In the genomic region with DNA sequence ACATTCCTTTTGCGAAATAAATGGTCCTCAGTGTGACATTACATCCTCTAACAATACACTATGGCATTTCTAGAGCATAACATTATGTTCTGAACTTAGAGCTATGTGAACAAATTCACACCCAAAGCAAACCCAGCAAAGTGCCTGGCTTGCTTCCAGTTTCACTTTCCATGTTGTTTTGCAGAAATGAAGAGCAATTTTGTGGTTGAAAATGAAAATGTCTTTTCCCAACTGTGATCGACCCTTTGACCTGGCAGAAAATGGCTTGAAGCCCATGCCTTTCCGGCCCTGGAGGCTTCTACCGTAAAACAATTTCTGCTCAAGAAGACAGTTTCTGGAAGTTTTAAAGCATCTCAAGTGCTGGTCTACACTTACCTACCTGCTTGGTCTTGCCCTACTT, we compare ENCODE assay signal across 12 cellular contexts.
DNase-seq lines count a peak whose midpoint lies in the region; ATAC-seq, FAIRE-seq and TF ChIP-seq lines count a peak whose summit lies in the region.
"Had no signal": no experiment of that assay in that cellular context is flagged by ENCODE, and none has a peak within 500 bp of the region (broad histone marks: within the 10 kb centered on the region; RNA-seq: fewer than 3 reads in every experiment).

No MANE protein-coding gene starts in this region.

- H3K36me3 ChIP-seq in liver (ENCODE audit: control insufficient read depth in 4 of 4, insufficient read depth in 3 of 4, low read depth in 1 of 4, low read length in 3 of 4) = no peaks in the 10 kb centered on the region
- no peaks in the 10 kb centered on the region for H3K36me3 ChIP-seq in HepG2 (replicated peaks in 1 of 2; ENCODE audit: control insufficient read depth in 1 of 2, insufficient read depth in 2 of 2, low read length in 2 of 2)
- peaks cover 14% of the 10 kb centered on the region for H3K36me3 ChIP-seq in endodermal cell (ENCODE audit: control insufficient read depth, insufficient read depth, low read length)
- no peaks in the 10 kb centered on the region for H3K36me3 ChIP-seq in sigmoid colon

- no peak for TF ChIP-seq POLR2A in HepG2 (IDR thresholded peaks at IDR 0.05; ENCODE audit: insufficient read depth in 1 of 2, low read depth in 2 of 2, low read length in 2 of 2)
- no peak for TF ChIP-seq POLR2A in sigmoid colon (IDR thresholded peaks at IDR 0.05)

- no peak overlapping the region for H3K4me2 ChIP-seq in HepG2 (ENCODE audit: low read depth, low read length)

- H2AFZ ChIP-seq in HepG2 (ENCODE audit: low read length) = no peak overlapping the region

- no peak for TF ChIP-seq EP300 in HepG2 (IDR thresholded peaks at IDR 0.05; ENCODE audit: low read depth in 2 of 2, low read length in 2 of 2)
- TF ChIP-seq EP300 in HepG2 (CRISPR knock-in tag; IDR thresholded peaks at IDR 0.05; ENCODE audit: borderline replicate concordance) = no peak
- no peak for TF ChIP-seq EP300 in sigmoid colon (IDR thresholded peaks at IDR 0.05)

- 54% methylated on average over 4 of the region's 4 CpGs for WGBS in liver
- 33% methylated on average over 4 of the region's 4 CpGs for WGBS in HepG2 (ENCODE audit: low lambda C conversion rate)
- 79 to 86% methylated on average over 4 of the region's 4 CpGs for WGBS in endodermal cell (ENCODE audit: insufficient coverage in 1 of 2, insufficient read length in 1 of 2), 2 experiments
- WGBS in sigmoid colon, 2 donors = 15 to 37% methylated on average over 4 of the region's 4 CpGs

- POLR2A ChIA-PET in HepG2 (lab: Yijun Ruan, JAX) = no interaction called here

- H3K9ac ChIP-seq in liver (ENCODE audit: low read depth in 1 of 2, low read length in 2 of 2) = no peak overlapping the region
- no peak overlapping the region for H3K9ac ChIP-seq in HepG2 (ENCODE audit: insufficient read depth, low read depth, low read length)
- H3K9ac ChIP-seq in endodermal cell (ENCODE audit: extremely low read depth, low read length, poor library complexity, severe bottlenecking) = no peak overlapping the region

- no TSS peak for BruUV-seq in HepG2 (replicated peaks; lab: Mats Ljungman, UMichigan)

- CTCF ChIA-PET in HepG2 (lab: Yijun Ruan, JAX; ENCODE audit: low intra/inter-chr PET ratio, low total read pairs) = no interaction called here

- no peak overlapping the region for H3K27ac ChIP-seq in liver (ENCODE audit: low read depth in 1 of 2, low read length in 2 of 2)
- no peak overlapping the region for H3K27ac ChIP-seq in HepG2 (ENCODE audit: extremely low read length, insufficient read depth, low read length)
- H3K27ac ChIP-seq in endodermal cell (ENCODE audit: low read depth, low read length) = no peak overlapping the region
- H3K27ac ChIP-seq in sigmoid colon = peak overlapping the region in 1 of 4 donors; percentile 59

- no peaks in the 10 kb centered on the region for H4K20me1 ChIP-seq in HepG2 (ENCODE audit: insufficient read depth, low read length)

- H3K4me1 ChIP-seq in liver (ENCODE audit: control insufficient read depth in 4 of 4, insufficient read depth in 4 of 4, low read length in 3 of 4) (no peaks in the 10 kb centered on the region), HepG2 (ENCODE audit: insufficient read depth, low read length) (no peaks in the 10 kb centered on the region), endodermal cell (ENCODE audit: control insufficient read depth, insufficient read depth, low read length) (no peaks in the 10 kb centered on the region), sigmoid colon (peaks cover 0 to 44% (median 31%) of the 10 kb centered on the region in 4 donors)

- no peaks in the 10 kb centered on the region for H3K79me2 ChIP-seq in HepG2 (ENCODE audit: insufficient read depth, low read length)

- H3K27me3 ChIP-seq in liver (ENCODE audit: control insufficient read depth in 4 of 4, insufficient read depth in 4 of 4, low read length in 3 of 4) (peaks cover 0 to 2% (median 0%) of the 10 kb centered on the region in 4 donors), HepG2 (ENCODE audit: control insufficient read depth in 1 of 2, insufficient read depth in 2 of 2, low read length in 2 of 2) (no peaks in the 10 kb centered on the region), endodermal cell (ENCODE audit: control insufficient read depth, insufficient read depth, low read length, poor library complexity, severe bottlenecking) (no peaks in the 10 kb centered on the region), sigmoid colon (no peaks in the 10 kb centered on the region)

- no peak for FAIRE-seq in HepG2 (lab: Jason Lieb, UNC)
- FAIRE-seq: bronchial epithelial cell, TTC549 had no signal

- TF ChIP-seq CTCF in liver (IDR thresholded peaks at IDR 0.05; ENCODE audit: low read depth, low read length, missing input control) (no peak), HepG2 (CRISPR knock-in tag; IDR thresholded peaks at IDR 0.05) (no peak), endodermal cell (conservative IDR thresholded peaks at IDR 0.05) (no peak), sigmoid colon (IDR thresholded peaks at IDR 0.05) (no peak)

- intact Hi-C loops in HepG2 (cut with micrococcal nuclease; ENCODE audit: unreplicated experiment) = no loop called here
- intact Hi-C loops in sigmoid colon (cut with DNase I) = no loop called here

- H3K9me3 Mint-ChIP-seq in endodermal cell = no peaks in the 10 kb centered on the region
- no peaks in the 10 kb centered on the region for H3K9me3 Mint-ChIP-seq in activated T-cell treated with anti-CD3 and anti-CD28 coated beads, Interleukin-2, amount 50 U/mL, for 4 hours

- H3K4me3 Mint-ChIP-seq in endodermal cell = no peak overlapping the region
- H3K4me3 Mint-ChIP-seq in activated T-cell treated with anti-CD3 and anti-CD28 coated beads, Interleukin-2, amount 50 U/mL, for 4 hours = no peak overlapping the region

- H3K9me3 ChIP-seq in liver (ENCODE audit: control insufficient read depth in 4 of 4, low read length in 3 of 4) = no peaks in the 10 kb centered on the region
- no peaks in the 10 kb centered on the region for H3K9me3 ChIP-seq in HepG2 (ENCODE audit: low read length)
- no peaks in the 10 kb centered on the region for H3K9me3 ChIP-seq in endodermal cell (ENCODE audit: control insufficient read depth, low read length)
- H3K9me3 ChIP-seq in sigmoid colon = no peaks in the 10 kb centered on the region

- H3K27me3 Mint-ChIP-seq in endodermal cell (ENCODE audit: insufficient read depth) = no peaks in the 10 kb centered on the region
- peaks cover 2% of the 10 kb centered on the region for H3K27me3 Mint-ChIP-seq in activated T-cell treated with anti-CD3 and anti-CD28 coated beads, Interleukin-2, amount 50 U/mL, for 4 hours (ENCODE audit: low read depth)

- no peak overlapping the region for H3K27ac Mint-ChIP-seq in endodermal cell

- in situ Hi-C loops in HepG2 (cut with HindIII; ENCODE audit: extremely low pct_ligation_motif_present, low pct_unique_long_range_greater_than_20kb) = no loop called here

- ATAC-seq in HepG2 = no peak
- ATAC-seq in activated T-cell treated with anti-CD3 and anti-CD28 coated beads, Interleukin-2, amount 50 U/mL, for 4 hours = no peak
- ATAC-seq: left lobe of liver had no signal

- DNase-seq in HepG2 (ENCODE audit: low spot score) = no peak
- peak; percentile 93 for DNase-seq in LHCN-M2 (ENCODE audit: low read depth)
- peak; percentile 97 for DNase-seq in fibroblast of gingiva (ENCODE audit: low read depth)
- no peak for DNase-seq in endodermal cell
- DNase-seq in activated T-cell treated with anti-CD3 and anti-CD28 coated beads, Interleukin-2, amount 50 U/mL, for 4 hours = no peak
- no peak for DNase-seq in NCI-H1092 (lab: John Stamatoyannopoulos, UW)
- DNase-seq in sigmoid colon = no peak
- DNase-seq: NCI-H146 had no signal

- peak in 1 of 2 donors; percentile 8 for TF ChIP-seq RAD21 in liver (IDR thresholded peaks at IDR 0.05)
- no peak for TF ChIP-seq RAD21 in HepG2 (CRISPR knock-in tag; IDR thresholded peaks at IDR 0.05)

- peaks cover 13% of the 10 kb centered on the region for H3K4me1 Mint-ChIP-seq in endodermal cell
- no peaks in the 10 kb centered on the region for H3K4me1 Mint-ChIP-seq in activated T-cell treated with anti-CD3 and anti-CD28 coated beads, Interleukin-2, amount 50 U/mL, for 4 hours (ENCODE audit: low read depth)

- H3K4me3 ChIP-seq in liver (ENCODE audit: low read depth in 1 of 3, low read length in 3 of 3) = no peak overlapping the region
- H3K4me3 ChIP-seq in HepG2 (replicated peaks in 1 of 3; ENCODE audit: insufficient read depth in 1 of 3, low read depth in 2 of 3, low read length in 3 of 3) = no peak overlapping the region
- no peak overlapping the region for H3K4me3 ChIP-seq in endodermal cell (ENCODE audit: low read length)
- H3K4me3 ChIP-seq in sigmoid colon = no peak overlapping the region

- peaks cover 12% of the 10 kb centered on the region for H3K36me3 Mint-ChIP-seq in endodermal cell (ENCODE audit: low read depth)
- H3K36me3 Mint-ChIP-seq in activated T-cell treated with anti-CD3 and anti-CD28 coated beads, Interleukin-2, amount 50 U/mL, for 4 hours (ENCODE audit: insufficient read depth) = no peaks in the 10 kb centered on the region

TF ChIP-seq in liver, 16 proteins besides CTCF, POLR2A, EP300 and RAD21:
- peak; percentile 88 for TF ChIP-seq NR2F2 (IDR thresholded peaks at IDR 0.05)
- no peak for TF ChIP-seq GABPA (IDR thresholded peaks at IDR 0.05 in 1 of 2, conservative IDR thresholded peaks at IDR 0.05 in 1 of 2)

TF ChIP-seq in HepG2, 621 proteins besides CTCF, POLR2A, EP300 and RAD21 (continues in another document):
- no peak for TF ChIP-seq MEIS1 (CRISPR knock-in tag; IDR thresholded peaks at IDR 0.05; ENCODE audit: borderline replicate concordance)
- no peak for TF ChIP-seq ZFY (CRISPR knock-in tag; IDR thresholded peaks at IDR 0.05)
- no peak for TF ChIP-seq NBN (conservative IDR thresholded peaks at IDR 0.05)
- TF ChIP-seq DPF2 (CRISPR knock-in tag; IDR thresholded peaks at IDR 0.05; ENCODE audit: borderline replicate concordance, low read depth) = no peak
- no peak for TF ChIP-seq ZNF781 (CRISPR knock-in tag; IDR thresholded peaks at IDR 0.05; ENCODE audit: borderline replicate concordance, not compliant biosample characterization)
- no peak for TF ChIP-seq KAT8 (CRISPR knock-in tag; IDR thresholded peaks at IDR 0.05)

Comparison
In these comparisons a context has a peak if more than half of its experiments do, and no peak if none do; other contexts are left out.
1. DNase-seq: peak in LHCN-M2 (single experiment) and fibroblast of gingiva (single experiment); none in HepG2 (single experiment), endodermal cell (single experiment), activated T-cell treated with anti-CD3 and anti-CD28 coated beads, Interleukin-2, amount 50 U/mL, for 4 hours (single experiment), NCI-H1092 (single experiment) and sigmoid colon (single experiment).